ENCODE assay signal across 13 cellular contexts in genomic region chr5:71483355-71483754, GRCh38. TPM values are rescaled to one million over a fixed set of nuclear protein-coding genes. Genes with fewer than 3 reads are reported as not detected.
DNase-seq lines count a peak whose midpoint lies in the region; ATAC-seq and TF ChIP-seq lines count a peak whose summit lies in the region.
"Had no signal": no experiment of that assay in that cellular context is flagged by ENCODE, and none has a peak within 500 bp of the region (broad histone marks: within the 10 kb centered on the region; RNA-seq: fewer than 3 reads in every experiment).

No MANE protein-coding gene starts in this region.

- TF ChIP-seq CTCF in RWPE1 (conservative IDR thresholded peaks at IDR 0.05; ENCODE audit: low read depth): no peak

- H3K27ac ChIP-seq in RWPE1: no peak overlapping the region
- H3K27ac ChIP-seq: gastrocnemius medialis had no signal

- CTCF ChIA-PET in RWPE1 (lab: Yijun Ruan, JAX): no interaction called here

- POLR2A ChIA-PET in RWPE1 (lab: Yijun Ruan, JAX; ENCODE audit: low non-redundant PET): no interaction called here

- ATAC-seq in GM18867 (IDR thresholded peaks at IDR 0.05; ENCODE audit: unreplicated experiment): no peak
- no peak for ATAC-seq in GM21528 (IDR thresholded peaks at IDR 0.05; ENCODE audit: low FRiP score, unreplicated experiment)
- ATAC-seq: activated naive CD4-positive, alpha-beta T cell treated with anti-CD3 and anti-CD28 coated beads, Interleukin-2, amount 50 U/mL, for 72 hours; gastrocnemius medialis had no signal

- DNase-seq in Daoy (ENCODE audit: low read depth) (peak; percentile 29), RWPE1 (ENCODE audit: low spot score) (peak; percentile 72), fibroblast of gingiva (ENCODE audit: low read depth) (peak; percentile 69), pulmonary artery endothelial cell (ENCODE audit: low read depth, low spot score) (peak; percentile 60), NOMO-1 treated with DMSO at 0.1 percent for 48 hours (lab: John Stamatoyannopoulos, UW; ENCODE audit: unreplicated experiment) (no peak), superior temporal gyrus (ENCODE audit: extremely low spot score) (no peak)
- DNase-seq: activated CD4-positive, alpha-beta T cell treated with anti-CD3 and anti-CD28 coated beads, Interleukin-2, amount 50 U/mL, for 1 hour; gastrocnemius medialis; midbrain; stimulated activated naive CD4-positive, alpha-beta T cell had no signal

RNA-seq across cellular contexts. Expression of gene BDP1, which starts 27.9 kb away (rescaled TPM):
- total RNA-seq in Daoy (2014; rRNA removed; shearing (Covaris generic)): 20.5 and 21.3 TPM in 2 replicates
- total RNA-seq in pulmonary artery endothelial cell: 25.8 and 36.6 TPM in 2 replicates

Comparison
In these comparisons a context has a peak if more than half of its experiments do, and no peak if none do; other contexts are left out.
1. DNase-seq: peak in Daoy (single experiment), RWPE1 (single experiment), fibroblast of gingiva (single experiment) and pulmonary artery endothelial cell (single experiment); none in NOMO-1 treated with DMSO at 0.1 percent for 48 hours (single experiment) and superior temporal gyrus (single experiment).